12 cellular contexts compared by ENCODE assay signal in genomic region chr22:46546466-46547178, GRCh38. TPM values are rescaled to one million over a fixed set of nuclear protein-coding genes. Genes with fewer than 3 reads are reported as not detected.
DNase-seq lines count a peak whose midpoint lies in the region; ATAC-seq and TF ChIP-seq lines count a peak whose summit lies in the region.
"Had no signal": no experiment of that assay in that cellular context is flagged by ENCODE, and none has a peak within 500 bp of the region (broad histone marks: within the 10 kb centered on the region; RNA-seq: fewer than 3 reads in every experiment).

No MANE protein-coding gene starts in this region.

- H3K4me1 ChIP-seq in suprapubic skin, result peaks cover 65% of the 10 kb centered on the region

- DNase-seq in HK-2 (ENCODE audit: unreplicated experiment) (peak; percentile 83), dermis microvascular lymphatic vessel endothelial cell (ENCODE audit: low read depth in 2 of 2) (peak; percentile 35 to 42), left kidney (ENCODE audit: low read depth, low spot score) (peak; percentile 48), suprapubic skin (ENCODE audit: low spot score in 2 of 2) (peak in 1 of 2 donors; percentile 64), DMS53 (lab: John Stamatoyannopoulos, UW) (no peak)
- no peak for DNase-seq in stimulated activated naive CD8-positive, alpha-beta T cell treated with anti-CD3 and anti-CD28 coated beads, Interleukin-15, amount 100 ng/mL, for 72 hours
- DNase-seq: activated T-cell treated with anti-CD3 and anti-CD28 coated beads, Interleukin-2, amount 50 U/mL, for 4 hours; effector memory CD4-positive, alpha-beta T cell; NCI-H2081 had no signal

- peaks cover 43% of the 10 kb centered on the region for H3K27me3 Mint-ChIP-seq in stimulated activated naive CD8-positive, alpha-beta T cell treated with anti-CD3 and anti-CD28 coated beads, Interleukin-15, amount 100 ng/mL, for 72 hours

- no peak for TF ChIP-seq POLR2A in suprapubic skin (IDR thresholded peaks at IDR 0.05)

- WGBS in suprapubic skin, result 61% methylated on average over 14 of the region's 14 CpGs

- no peaks in the 10 kb centered on the region for H3K36me3 ChIP-seq in suprapubic skin

- peaks cover 11% of the 10 kb centered on the region for H3K4me1 Mint-ChIP-seq in stimulated activated naive CD8-positive, alpha-beta T cell treated with anti-CD3 and anti-CD28 coated beads, Interleukin-15, amount 100 ng/mL, for 72 hours

- no peak for TF ChIP-seq EP300 in suprapubic skin (IDR thresholded peaks at IDR 0.05)

- no peak for TF ChIP-seq CTCF in suprapubic skin (IDR thresholded peaks at IDR 0.05)

- H3K4me3 Mint-ChIP-seq in stimulated activated naive CD8-positive, alpha-beta T cell treated with anti-CD3 and anti-CD28 coated beads, Interleukin-15, amount 100 ng/mL, for 72 hours, result no peak overlapping the region
- H3K4me3 Mint-ChIP-seq: activated T-cell treated with anti-CD3 and anti-CD28 coated beads, Interleukin-2, amount 50 U/mL, for 4 hours; T-helper 1 cell treated with Interleukin-12 subunit alpha and Interleukin-12 subunit beta and Interleukin-4 antibody, amounts not matched to agents 30 μg/mL and 1 μg/mL, for 36 hours had no signal

- H3K27ac ChIP-seq in suprapubic skin, result peak overlapping the region; percentile 83

- peak overlapping the region in 1 of 2 donors; percentile 42 for H3K27ac Mint-ChIP-seq in stimulated activated naive CD8-positive, alpha-beta T cell treated with anti-CD3 and anti-CD28 coated beads, Interleukin-15, amount 100 ng/mL, for 72 hours
- H3K27ac Mint-ChIP-seq: T-helper 1 cell treated with Interleukin-12 subunit alpha and Interleukin-12 subunit beta and Interleukin-4 antibody, amounts not matched to agents 30 μg/mL and 1 μg/mL, for 36 hours had no signal

- H3K9me3 ChIP-seq in suprapubic skin, result no peaks in the 10 kb centered on the region

- no peaks in the 10 kb centered on the region for H3K27me3 ChIP-seq in suprapubic skin

- no peak overlapping the region for H3K4me3 ChIP-seq in suprapubic skin

- ATAC-seq in HG02678 (IDR thresholded peaks at IDR 0.05; ENCODE audit: unreplicated experiment), result no peak
- ATAC-seq in GM18517 (IDR thresholded peaks at IDR 0.05; ENCODE audit: unreplicated experiment), result no peak
- no peak for ATAC-seq in stimulated activated naive CD8-positive, alpha-beta T cell treated with anti-CD3 and anti-CD28 coated beads, Interleukin-15, amount 100 ng/mL, for 72 hours
- ATAC-seq: activated T-cell treated with anti-CD3 and anti-CD28 coated beads, Interleukin-2, amount 50 U/mL, for 4 hours had no signal

- H3K9me3 Mint-ChIP-seq in stimulated activated naive CD8-positive, alpha-beta T cell treated with anti-CD3 and anti-CD28 coated beads, Interleukin-15, amount 100 ng/mL, for 72 hours, result no peaks in the 10 kb centered on the region
- H3K9me3 Mint-ChIP-seq: activated T-cell treated with anti-CD3 and anti-CD28 coated beads, Interleukin-2, amount 50 U/mL, for 4 hours; T-helper 1 cell treated with Interleukin-12 subunit alpha and Interleukin-12 subunit beta and Interleukin-4 antibody, amounts not matched to agents 30 μg/mL and 1 μg/mL, for 36 hours had no signal

RNA-seq across cellular contexts. Expression of gene CELSR1, which starts 9.2 kb away (rescaled TPM):
- total RNA-seq in dermis microvascular lymphatic vessel endothelial cell (18.6 and 52.2 TPM in 2 replicates), suprapubic skin (100 to 1,000 TPM in 1 of 4 donors, 10 to 100 TPM in 3; 75.6 to 102 (median 77.5) TPM)

Comparison
In these comparisons a context has a peak if more than half of its experiments do, and no peak if none do; other contexts are left out.
1. DNase-seq: peak in HK-2 (single experiment), dermis microvascular lymphatic vessel endothelial cell (2 of 2) and left kidney (single experiment); none in DMS53 (single experiment) and stimulated activated naive CD8-positive, alpha-beta T cell treated with anti-CD3 and anti-CD28 coated beads, Interleukin-15, amount 100 ng/mL, for 72 hours (0 of 2).